Comparison of ENCODE assay signal across 3 cellular contexts in genomic region chr2:199922856-199923255, GRCh38.
TF ChIP-seq lines count a peak whose summit lies in the region.

No MANE protein-coding gene starts in this region.

TF ChIP-seq in A549, 52 proteins besides CTCF, POLR2A, EP300 and RAD21 (continued from another document):
- TF ChIP-seq REST (IDR thresholded peaks at IDR 0.05) (no peak), FOSL2 (IDR thresholded peaks at IDR 0.05) (no peak), FOSL2 (CRISPR knock-in tag; IDR thresholded peaks at IDR 0.05) (no peak), MAZ (IDR thresholded peaks at IDR 0.05; ENCODE audit: borderline replicate concordance, low read depth, low read length) (no peak), HOXB5 (CRISPR knock-in tag; IDR thresholded peaks at IDR 0.05) (no peak), MYC (IDR thresholded peaks at IDR 0.05; ENCODE audit: borderline replicate concordance, low read length) (no peak)
TF ChIP-seq in A549: peak in this region for 0.

TF ChIP-seq in GM23338, 12 proteins besides CTCF, POLR2A, EP300 and RAD21 (continued from another document):
- TF ChIP-seq ZNF331 (CRISPR knock-in tag; IDR thresholded peaks at IDR 0.05; ENCODE audit: low read depth) (no peak), ZNF462 (CRISPR knock-in tag; IDR thresholded peaks at IDR 0.05) (no peak), POLR2AphosphoS5 (IDR thresholded peaks at IDR 0.05; ENCODE audit: low read depth) (no peak), STAT1 (IDR thresholded peaks at IDR 0.05; ENCODE audit: unreplicated experiment) (no peak), ZNF114 (CRISPR knock-in tag; IDR thresholded peaks at IDR 0.05) (no peak), ETS1 (IDR thresholded peaks at IDR 0.05) (no peak), EZH2phosphoT487 (IDR thresholded peaks at IDR 0.05; ENCODE audit: unreplicated experiment) (no peak), CREB1 (CRISPR knock-in tag; IDR thresholded peaks at IDR 0.05; ENCODE audit: low read depth) (no peak)

TF ChIP-seq in SK-N-SH treated with all-trans-retinoic acid at 6 μM for 48 hours, 23 proteins besides CTCF, POLR2A, EP300 and RAD21 (continued from another document):
- TF ChIP-seq PATZ1 (CRISPR knock-in tag; IDR thresholded peaks at IDR 0.05; ENCODE audit: borderline replicate concordance) (no peak), TCF4 (CRISPR knock-in tag; IDR thresholded peaks at IDR 0.05; ENCODE audit: borderline replicate concordance) (no peak; the same call in 1 of the 2 replicates), ZNF8 (CRISPR knock-in tag; IDR thresholded peaks at IDR 0.05) (no peak), ISL1 (CRISPR knock-in tag; IDR thresholded peaks at IDR 0.05) (no peak), GLIS3 (CRISPR knock-in tag; IDR thresholded peaks at IDR 0.05) (no peak), ZFP30 (CRISPR knock-in tag; IDR thresholded peaks at IDR 0.05) (no peak), ZNF70 (CRISPR knock-in tag; IDR thresholded peaks at IDR 0.05) (no peak), ZFP3 (CRISPR knock-in tag; IDR thresholded peaks at IDR 0.05) (no peak), TOX (CRISPR knock-in tag; IDR thresholded peaks at IDR 0.05; ENCODE audit: borderline replicate concordance) (no peak), PPARA (CRISPR knock-in tag; IDR thresholded peaks at IDR 0.05; ENCODE audit: borderline replicate concordance) (no peak), RARB (CRISPR knock-in tag; IDR thresholded peaks at IDR 0.05) (no peak), POU6F1 (CRISPR knock-in tag; IDR thresholded peaks at IDR 0.05; ENCODE audit: borderline replicate concordance, low read depth) (no peak), ESRRG (CRISPR knock-in tag; IDR thresholded peaks at IDR 0.05) (no peak)
